In genomic region chr13:99041788-99042187, GRCh38 we compare ENCODE assay signal across 14 cellular contexts.
DNase-seq lines count a peak whose midpoint lies in the region; ATAC-seq and TF ChIP-seq lines count a peak whose summit lies in the region.
"Had no signal": no experiment of that assay in that cellular context is flagged by ENCODE, and none has a peak within 500 bp of the region (broad histone marks: within the 10 kb centered on the region; RNA-seq: fewer than 3 reads in every experiment).

No MANE protein-coding gene starts in this region.

- H3K4me3 Mint-ChIP-seq in activated T-helper 17 cell treated with anti-CD3 and anti-CD28 coated beads, Interleukin-2, amount 50 U/mL, for 72 hours: peak overlapping the region; percentile 35

- ATAC-seq in GM19463 (IDR thresholded peaks at IDR 0.05; ENCODE audit: unreplicated experiment) (peak; percentile 54), HG03066 (IDR thresholded peaks at IDR 0.05; ENCODE audit: low read depth, unreplicated experiment) (peak; percentile 52), upper lobe of right lung (no peak)
- peak; percentile 18 for ATAC-seq in activated T-helper 17 cell treated with anti-CD3 and anti-CD28 coated beads, Interleukin-2, amount 50 U/mL, for 72 hours (replicated peaks)

- intact Hi-C loops in upper lobe of right lung (cut with DNase I): no loop called here

- H3K27ac Mint-ChIP-seq in activated T-helper 17 cell treated with anti-CD3 and anti-CD28 coated beads, Interleukin-2, amount 50 U/mL, for 72 hours: peak overlapping the region; percentile 69
- H3K27ac Mint-ChIP-seq: progenitor cell of endocrine pancreas had no signal

- H3K4me3 ChIP-seq in GM12865 (ENCODE audit: low read depth, low read length) (no peak overlapping the region), upper lobe of right lung (no peak overlapping the region)

- H3K27ac ChIP-seq in substantia nigra (ENCODE audit: low read depth, low read length, poor library complexity, severe bottlenecking) (no peak overlapping the region), upper lobe of right lung (no peak overlapping the region)

- peaks cover 49% of the 10 kb centered on the region for H3K4me1 Mint-ChIP-seq in activated T-helper 17 cell treated with anti-CD3 and anti-CD28 coated beads, Interleukin-2, amount 50 U/mL, for 72 hours

- H3K9me3 ChIP-seq in upper lobe of right lung: no peaks in the 10 kb centered on the region

- H3K36me3 Mint-ChIP-seq in activated T-helper 17 cell treated with anti-CD3 and anti-CD28 coated beads, Interleukin-2, amount 50 U/mL, for 72 hours (ENCODE audit: low read depth): no peaks in the 10 kb centered on the region

- peaks cover 28% of the 10 kb centered on the region for H3K4me1 ChIP-seq in upper lobe of right lung

- H3K27me3 ChIP-seq in upper lobe of right lung: no peaks in the 10 kb centered on the region

- no peaks in the 10 kb centered on the region for H3K9me3 Mint-ChIP-seq in activated T-helper 17 cell treated with anti-CD3 and anti-CD28 coated beads, Interleukin-2, amount 50 U/mL, for 72 hours

- H3K27me3 Mint-ChIP-seq in activated T-helper 17 cell treated with anti-CD3 and anti-CD28 coated beads, Interleukin-2, amount 50 U/mL, for 72 hours: no peaks in the 10 kb centered on the region

- DNase-seq in GM12865 (ENCODE audit: low read depth) (peak; percentile 45), cerebellar nuclear complex (lab: John Stamatoyannopoulos, UW) (no peak), substantia nigra (lab: John Stamatoyannopoulos, UW) (no peak), NCI-H1105 (lab: John Stamatoyannopoulos, UW) (no peak), upper lobe of right lung (no peak)
- DNase-seq: activated CD4-positive, alpha-beta T cell treated with anti-CD3 and anti-CD28 coated beads, Interleukin-2, amount 50 U/mL, for 1 hour; activated naive CD4-positive, alpha-beta T cell treated with Interleukin-2 at 50 U/mL for 16 hours; KBM-7; midbrain; NCI-H187 treated with DMSO at 0.1 percent for 48 hours had no signal

- H3K36me3 ChIP-seq in upper lobe of right lung: no peaks in the 10 kb centered on the region

- TF ChIP-seq CTCF in GM12865 (IDR thresholded peaks at IDR 0.05; ENCODE audit: insufficient read depth, low read depth, low read length, missing control alignments): no peak
- no peak for TF ChIP-seq CTCF in upper lobe of right lung (IDR thresholded peaks at IDR 0.05)
